Comparison of ENCODE assay signal across 8 cellular contexts in the genomic region with DNA sequence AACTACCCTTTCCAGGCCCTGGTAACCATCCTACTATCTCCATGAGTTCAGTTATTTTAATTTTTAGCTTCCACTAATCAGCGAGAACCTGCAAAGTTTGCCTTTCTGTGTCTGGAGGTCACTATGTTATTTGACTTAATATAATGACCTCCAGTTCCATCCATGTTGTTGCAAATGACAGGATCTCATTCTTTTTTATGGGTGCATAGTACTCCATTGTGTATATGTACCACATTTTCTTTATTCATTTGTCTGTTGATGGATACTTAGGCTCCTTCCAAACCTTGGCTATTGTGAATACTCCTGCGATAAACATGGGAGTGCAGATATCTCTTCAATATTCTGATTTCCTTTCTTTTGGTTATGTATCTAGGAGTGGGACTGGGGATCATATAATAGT. TPM values are rescaled to one million over a fixed set of nuclear protein-coding genes. Genes with fewer than 3 reads are reported as not detected.
"Had no signal": no experiment of that assay in that cellular context is flagged by ENCODE, and none has a peak within 500 bp of the region (broad histone marks: within the 10 kb centered on the region; RNA-seq: fewer than 3 reads in every experiment).

No MANE protein-coding gene starts in this region.

RNA-seq across cellular contexts. Expression of a gene that starts 31.6 kb away (rescaled TPM):
- total RNA-seq: dermis blood vessel endothelial cell, dermis microvascular lymphatic vessel endothelial cell, endothelial cell of umbilical vein, fibroblast of lung, fibroblast of villous mesenchyme, glomerular endothelial cell, heart left ventricle, heart right ventricle had no signal
- polyA plus RNA-seq: endothelial cell of umbilical vein, fibroblast of lung had no signal
